8 cellular contexts compared by ENCODE assay signal in genomic region chr20:23049933-23050838, GRCh38. TPM values are rescaled to one million over a fixed set of nuclear protein-coding genes. Genes with fewer than 3 reads are reported as not detected.
DNase-seq lines count a peak whose midpoint lies in the region; ATAC-seq and TF ChIP-seq lines count a peak whose summit lies in the region.

No MANE protein-coding gene starts in this region.

- POLR2A ChIA-PET in naive thymus-derived CD4-positive, alpha-beta T cell (lab: Charles Lee) = no interaction called here
- POLR2A ChIA-PET in OCI-LY7 (lab: Charles Lee) = no interaction called here

- CTCF ChIA-PET in naive thymus-derived CD4-positive, alpha-beta T cell (lab: Charles Lee) = no interaction called here
- CTCF ChIA-PET in OCI-LY7 (lab: Charles Lee; ENCODE audit: unreplicated experiment) = no interaction called here

- H3K27ac Mint-ChIP-seq in naive thymus-derived CD4-positive, alpha-beta T cell = no peak overlapping the region

- no TSS peak for BruUV-seq in OCI-LY7 (replicated peaks; lab: Mats Ljungman, UMichigan)

- H4K20me1 ChIP-seq in OCI-LY7 (ENCODE audit: insufficient read depth, low read length) = no peaks in the 10 kb centered on the region

- peaks cover 39 to 69% (median 53%) of the 10 kb centered on the region in 5 donors for H3K27me3 Mint-ChIP-seq in naive thymus-derived CD4-positive, alpha-beta T cell

- H3K4me3 ChIP-seq in AG09309 (ENCODE audit: control insufficient read depth, low read depth, low read length) (peak overlapping the region; percentile 47), esophagus muscularis mucosa (peak overlapping the region; percentile 56 to 65 (median 60)), OCI-LY7 (ENCODE audit: low read depth, low read length, poor library complexity, severe bottlenecking) (no peak overlapping the region)
- no peak overlapping the region for H3K4me3 ChIP-seq in naive thymus-derived CD4-positive, alpha-beta T cell (ENCODE audit: low read length)

- H3K36me3 ChIP-seq in esophagus muscularis mucosa (peaks cover 0 to 14% (median 0%) of the 10 kb centered on the region in 4 donors), OCI-LY7 (ENCODE audit: insufficient read depth, low read length) (no peaks in the 10 kb centered on the region)
- no peaks in the 10 kb centered on the region for H3K36me3 ChIP-seq in naive thymus-derived CD4-positive, alpha-beta T cell (ENCODE audit: control insufficient read depth in 2 of 3, insufficient read depth in 3 of 3, low read length in 3 of 3)

- no peak for DNase-seq in AG09309 (ENCODE audit: low read depth)
- peak; percentile 58 for DNase-seq in NCI-H460 (ENCODE audit: extremely low read depth, low read depth)
- no peak for DNase-seq in esophagus muscularis mucosa (ENCODE audit: extremely low spot score)
- DNase-seq in naive thymus-derived CD4-positive, alpha-beta T cell = no peak
- DNase-seq in GM19238 (ENCODE audit: insufficient read length, low spot score) = no peak
- DNase-seq in middle frontal gyrus (ENCODE audit: extremely low spot score, low spot score) = no peak
- DNase-seq in activated effector memory CD4-positive, alpha-beta T cell treated with anti-CD3 and anti-CD28 coated beads, Interleukin-2, amount 50 U/mL, for 16 hours = no peak
- DNase-seq in OCI-LY7 (ENCODE audit: low spot score) = no peak

- peaks cover 0 to 3% (median 0%) of the 10 kb centered on the region in 5 donors for H3K36me3 Mint-ChIP-seq in naive thymus-derived CD4-positive, alpha-beta T cell

- peak overlapping the region in 3 of 10 donors; percentile 21 to 60 (median 31) for H3K4me3 Mint-ChIP-seq in naive thymus-derived CD4-positive, alpha-beta T cell

- no peaks in the 10 kb centered on the region for H3K79me2 ChIP-seq in OCI-LY7 (ENCODE audit: insufficient read depth, low read depth, low read length)

- peaks cover 0 to 65% (median 12%) of the 10 kb centered on the region in 4 donors for H3K27me3 ChIP-seq in esophagus muscularis mucosa
- peaks cover 0 to 2% of the 10 kb centered on the region in 2 donors for H3K27me3 ChIP-seq in naive thymus-derived CD4-positive, alpha-beta T cell (ENCODE audit: control insufficient read depth in 2 of 2, insufficient read depth in 2 of 2, low read length in 2 of 2)

- no peak for TF ChIP-seq EP300 in esophagus muscularis mucosa (IDR thresholded peaks at IDR 0.05)

- H3K4me1 ChIP-seq in esophagus muscularis mucosa = peaks cover 24 to 60% (median 45%) of the 10 kb centered on the region in 4 donors
- no peaks in the 10 kb centered on the region for H3K4me1 ChIP-seq in naive thymus-derived CD4-positive, alpha-beta T cell (ENCODE audit: control insufficient read depth in 2 of 2, insufficient read depth in 2 of 2, low read length in 2 of 2)
- H3K4me1 ChIP-seq in OCI-LY7 (ENCODE audit: insufficient read depth, low read length, poor library complexity, severe bottlenecking) = no peaks in the 10 kb centered on the region

- H3K9me3 Mint-ChIP-seq in naive thymus-derived CD4-positive, alpha-beta T cell = peaks cover 0 to 6% (median 0%) of the 10 kb centered on the region in 11 donors

- peak; percentile 47 for ATAC-seq in naive thymus-derived CD4-positive, alpha-beta T cell

- H3K27ac ChIP-seq in esophagus muscularis mucosa (replicated peaks in 1 of 4) (peak overlapping the region; percentile 69 to 85 (median 82)), OCI-LY7 (ENCODE audit: low read depth, low read length, poor library complexity, severe bottlenecking) (no peak overlapping the region)
- H3K27ac ChIP-seq in naive thymus-derived CD4-positive, alpha-beta T cell (ENCODE audit: low read depth, low read length) = no peak overlapping the region

- H2AFZ ChIP-seq in OCI-LY7 (ENCODE audit: low read length) = no peak overlapping the region

- H3K4me1 Mint-ChIP-seq in naive thymus-derived CD4-positive, alpha-beta T cell = peaks cover 0 to 15% (median 6%) of the 10 kb centered on the region in 7 donors

- TF ChIP-seq CTCF in AG09309 (IDR thresholded peaks at IDR 0.05; ENCODE audit: control insufficient read depth, insufficient read depth, low read depth, low read length, missing control alignments) (no peak), esophagus muscularis mucosa (IDR thresholded peaks at IDR 0.05) (no peak), OCI-LY7 (conservative IDR thresholded peaks at IDR 0.05; ENCODE audit: low read length) (no peak)

- no peaks in the 10 kb centered on the region for H3K9me2 ChIP-seq in OCI-LY7 (ENCODE audit: insufficient read depth, low read length)

- intact Hi-C loops in esophagus muscularis mucosa (cut with DNase I) = loop anchor here (10.0 kb wide), 1 partner anchor 295 kb away; no protein-coding TSS in a partner anchor
- intact Hi-C loops in naive thymus-derived CD4-positive, alpha-beta T cell (cut with micrococcal nuclease) = loop anchor here in 1 of 2 donors (2.0 to 10.0 kb wide), 2 partner anchors 185 to 295 kb away; no protein-coding TSS in a partner anchor
- intact Hi-C loops in OCI-LY7 (cut with micrococcal nuclease; ENCODE audit: unreplicated experiment) = no loop called here

- no peak for TF ChIP-seq POLR2A in esophagus muscularis mucosa (IDR thresholded peaks at IDR 0.05; ENCODE audit: low read depth)

- no peak overlapping the region for H3K4me2 ChIP-seq in OCI-LY7 (ENCODE audit: low read length)

- H3K9me3 ChIP-seq in esophagus muscularis mucosa = no peaks in the 10 kb centered on the region
- no peaks in the 10 kb centered on the region for H3K9me3 ChIP-seq in naive thymus-derived CD4-positive, alpha-beta T cell (ENCODE audit: control insufficient read depth in 2 of 3, low read length in 3 of 3)
- H3K9me3 ChIP-seq in OCI-LY7 (ENCODE audit: low read length) = no peaks in the 10 kb centered on the region

- WGBS in esophagus muscularis mucosa = 0% methylated on average over 23 of the region's 53 CpGs

RNA-seq across cellular contexts. Expression of gene THBD, which starts 0.7 kb away (rescaled TPM):
- total RNA-seq in NCI-H460 (2014; rRNA removed; shearing (Covaris generic)) = 13.6 and 15.8 TPM in 2 replicates
- polyA plus RNA-seq in NCI-H460 (2014; cell fraction: nucleus; rRNA removed) = 2.6 and 3.4 TPM in 2 replicates
- total RNA-seq in esophagus muscularis mucosa (100 to 1,000 TPM in 1 of 4 donors, 10 to 100 TPM in 3; 22.4 to 206 (median 47.3) TPM), OCI-LY7 (2022) (not detected in 2 replicates)
- 10 to 100 TPM in 1 of 5 experiments, 1 to 10 TPM in 1, under 1 TPM in 2, not detected in 1; 0.54 to 14.6 (median 4.2) TPM for total RNA-seq in naive thymus-derived CD4-positive, alpha-beta T cell
- polyA plus RNA-seq in naive thymus-derived CD4-positive, alpha-beta T cell = not detected
- total RNA-seq in OCI-LY7 (2014; rRNA removed; shearing (Covaris generic)) = not detected in 2 replicates

RNA-seq across cellular contexts. Expression of gene SSTR4, which starts 15.1 kb away (rescaled TPM):
- not detected in 2 replicates for total RNA-seq in NCI-H460 (2014; rRNA removed; shearing (Covaris generic))
- polyA plus RNA-seq in NCI-H460 (2014; cell fraction: nucleus; rRNA removed) = not detected in 2 replicates
- total RNA-seq in esophagus muscularis mucosa (not detected), OCI-LY7 (2022) (not detected in 2 replicates)
- not detected for total RNA-seq in naive thymus-derived CD4-positive, alpha-beta T cell
- not detected for polyA plus RNA-seq in naive thymus-derived CD4-positive, alpha-beta T cell
- total RNA-seq in OCI-LY7 (2014; rRNA removed; shearing (Covaris generic)) = not detected in 2 replicates

RNA-seq across cellular contexts. Expression of gene CD93, which starts 35.9 kb away (rescaled TPM):
- not detected in 2 replicates for total RNA-seq in NCI-H460 (2014; rRNA removed; shearing (Covaris generic))
- polyA plus RNA-seq in NCI-H460 (2014; cell fraction: nucleus; rRNA removed) = not detected in 2 replicates
- total RNA-seq in esophagus muscularis mucosa (10 to 100 TPM; 24.5 to 80.7 (median 66.0) TPM), OCI-LY7 (2022) (not detected in 2 replicates)
- total RNA-seq in naive thymus-derived CD4-positive, alpha-beta T cell = 10 to 100 TPM in 1 of 5 experiments, 1 to 10 TPM in 2, under 1 TPM in 2; 0.32 to 61.2 (median 4.6) TPM
- polyA plus RNA-seq in naive thymus-derived CD4-positive, alpha-beta T cell = under 1 TPM in 1 of 2 donors, not detected in 1; 0.02 TPM
- not detected in 2 replicates for total RNA-seq in OCI-LY7 (2014; rRNA removed; shearing (Covaris generic))

Comparison
In these comparisons a context has a peak if more than half of its experiments do, and no peak if none do; other contexts are left out.
1. H3K4me3 ChIP-seq: peak in AG09309 (single experiment) and esophagus muscularis mucosa (4 of 4); none in naive thymus-derived CD4-positive, alpha-beta T cell (single experiment) and OCI-LY7 (single experiment).
2. H3K27ac ChIP-seq: peak in esophagus muscularis mucosa (4 of 4); none in naive thymus-derived CD4-positive, alpha-beta T cell (single experiment) and OCI-LY7 (single experiment).